8 cellular contexts compared by ENCODE assay signal in genomic region chr9:15873573-15874177, GRCh38.
DNase-seq lines count a peak whose midpoint lies in the region; ATAC-seq and TF ChIP-seq lines count a peak whose summit lies in the region.

No MANE protein-coding gene starts in this region.

- no peak overlapping the region for H2AK9ac ChIP-seq in IMR-90 (replicated peaks; ENCODE audit: low read depth, low read length, poor library complexity)

- TF ChIP-seq RAD21 in IMR-90 (IDR thresholded peaks at IDR 0.05; ENCODE audit: low read length) = peak; percentile 87

- TF ChIP-seq CTCF in IMR-90 (conservative IDR thresholded peaks at IDR 0.05; ENCODE audit: low read depth, low read length) (peak; percentile 82), retinal pigment epithelial cell (conservative IDR thresholded peaks at IDR 0.05; ENCODE audit: low read depth, low read length) (peak; percentile 52)

- no peak overlapping the region for H3K27ac ChIP-seq in IMR-90 (ENCODE audit: insufficient read depth, low read length)

- no peak overlapping the region for H2AFZ ChIP-seq in IMR-90 (replicated peaks; ENCODE audit: low read length, poor library complexity)

- POLR2A ChIA-PET in IMR-90 (lab: Charles Lee; ENCODE audit: unreplicated experiment) = no interaction called here

- H3K18ac ChIP-seq in IMR-90 (ENCODE audit: low read depth, low read length) = no peak overlapping the region; the same call in 1 of the 2 replicates

- in situ Hi-C loops in IMR-90 (cut with MboI; ENCODE audit: low sequenced_read_pairs) = no loop called here

- peak overlapping the region; percentile 59 for H4K5ac ChIP-seq in IMR-90 (ENCODE audit: low read depth, low read length)

- H3K36me3 ChIP-seq in IMR-90 (ENCODE audit: control insufficient read depth, insufficient read depth, low read length) = no peaks in the 10 kb centered on the region

- peak; percentile 37 for DNase-seq in CD1c-positive myeloid dendritic cell (ENCODE audit: extremely low spot score)
- peak; percentile 74 for DNase-seq in IMR-90
- DNase-seq in SHP77 treated with DMSO at 0.1 percent for 48 hours (lab: John Stamatoyannopoulos, UW) = peak; percentile 35
- DNase-seq in fibroblast of the conjunctiva (ENCODE audit: low read depth) = peak; percentile 65
- DNase-seq in retinal pigment epithelial cell (ENCODE audit: low read depth) = peak; percentile 11
- no peak for DNase-seq in activated gamma-delta T cell (lab: John Stamatoyannopoulos, UW)
- DNase-seq in stimulated activated CD4-positive, alpha-beta T cell treated with anti-CD3 and anti-CD28 coated beads, Interleukin-12 subunit alpha, Interleukin-12 subunit beta, amount 100 ng/mL, for 4 hours = no peak

- no peak overlapping the region for H2BK5ac ChIP-seq in IMR-90 (ENCODE audit: low read depth, low read length, poor library complexity, severe bottlenecking)

- no peak overlapping the region for H3K9ac ChIP-seq in IMR-90 (ENCODE audit: low read depth, low read length)

- no peak overlapping the region for H2AK5ac ChIP-seq in IMR-90 (ENCODE audit: low read depth, low read length)

- no peaks in the 10 kb centered on the region; the same call in 1 of the 2 replicates for H3K4me1 ChIP-seq in IMR-90 (ENCODE audit: control insufficient read depth, insufficient read depth, low read length)

- H3K79me1 ChIP-seq in IMR-90 (ENCODE audit: low read depth in 1 of 2, low read length in 2 of 2) = no peaks in the 10 kb centered on the region

- intact Hi-C loops in IMR-90 (cut with micrococcal nuclease) = loop anchor here (1.0 to 10.0 kb wide), 6 partner anchors 258 to 994 kb away; no protein-coding TSS in a partner anchor

- TF ChIP-seq POLR2A in IMR-90 (IDR thresholded peaks at IDR 0.05; ENCODE audit: low read depth, low read length) = no peak

- H4K91ac ChIP-seq in IMR-90 (ENCODE audit: insufficient read depth, low read depth, low read length) = no peak overlapping the region

- ATAC-seq in GM18873 (IDR thresholded peaks at IDR 0.05; ENCODE audit: low FRiP score, unreplicated experiment) (peak; percentile 60), IMR-90 (ENCODE audit: low read depth) (peak; percentile 70; the same call in 1 of the 2 replicates)

- no peaks in the 10 kb centered on the region for H4K20me1 ChIP-seq in IMR-90 (ENCODE audit: insufficient read depth, low read length)

- H3K4ac ChIP-seq in IMR-90 (ENCODE audit: low read depth, low read length) = no peak overlapping the region

- no peak overlapping the region for H3K56ac ChIP-seq in IMR-90 (ENCODE audit: extremely low read depth, insufficient read depth, low read length)

- dilution Hi-C loops in IMR-90 (cut with HindIII; ENCODE audit: low sequenced_read_pairs, unreplicated experiment) = no loop called here

- H3K4me3 ChIP-seq in IMR-90 (ENCODE audit: insufficient read depth, low read depth, low read length) (no peak overlapping the region), retinal pigment epithelial cell (ENCODE audit: low read length) (no peak overlapping the region)

- no peak overlapping the region for H3K4me2 ChIP-seq in IMR-90 (ENCODE audit: low read depth, low read length)

- no TSS peak for BruUV-seq in IMR-90 (replicated peaks; lab: Mats Ljungman, UMichigan)

- H3K23ac ChIP-seq in IMR-90 (ENCODE audit: low read depth, low read length) = no peak overlapping the region

- no peak overlapping the region for H2BK20ac ChIP-seq in IMR-90 (ENCODE audit: low read depth, low read length)

- H3K27me3 ChIP-seq in IMR-90 (ENCODE audit: control insufficient read depth, insufficient read depth, low read length) = no peaks in the 10 kb centered on the region

- H3K9me3 ChIP-seq in IMR-90 (ENCODE audit: control insufficient read depth, insufficient read depth, low read length) = no peaks in the 10 kb centered on the region

- H2BK15ac ChIP-seq in IMR-90 (ENCODE audit: low read depth, low read length) = no peak overlapping the region

- no peak overlapping the region for H4K8ac ChIP-seq in IMR-90 (ENCODE audit: low read depth in 2 of 2, low read length in 2 of 2)

- no peak overlapping the region for H2BK120ac ChIP-seq in IMR-90 (ENCODE audit: low read depth, low read length)

- no CpG with 5 or more reads among the region's 2 CpGs for WGBS in IMR-90 (ENCODE audit: extremely low coverage in 2 of 2, insufficient read length in 1 of 2), 2 experiments

- no peaks in the 10 kb centered on the region for H3K9me1 ChIP-seq in IMR-90 (ENCODE audit: insufficient read depth, low read length)

- no peak overlapping the region for H3K14ac ChIP-seq in IMR-90 (replicated peaks; ENCODE audit: low read depth, low read length)

- CTCF ChIA-PET in IMR-90 (lab: Yijun Ruan, JAX) = interaction anchor here (1.1 kb wide), 1 partner anchor 156 kb away, joined by 3 read pairs; no protein-coding TSS in a partner anchor

TF ChIP-seq in IMR-90, 13 proteins besides CTCF, POLR2A, EP300 and RAD21:
- TF ChIP-seq NFE2L2 (IDR thresholded peaks at IDR 0.05; ENCODE audit: low read depth, low read length) (no peak), SMC3 (IDR thresholded peaks at IDR 0.05; ENCODE audit: low read depth, low read length) (peak; percentile 90), CEBPB (IDR thresholded peaks at IDR 0.05; ENCODE audit: low read depth, low read length) (no peak)

Comparison
In these comparisons a context has a peak if more than half of its experiments do, and no peak if none do; other contexts are left out.
1. DNase-seq: peak in CD1c-positive myeloid dendritic cell (single experiment), IMR-90 (single experiment), SHP77 treated with DMSO at 0.1 percent for 48 hours (single experiment), fibroblast of the conjunctiva (single experiment) and retinal pigment epithelial cell (single experiment); none in activated gamma-delta T cell (single experiment) and stimulated activated CD4-positive, alpha-beta T cell treated with anti-CD3 and anti-CD28 coated beads, Interleukin-12 subunit alpha, Interleukin-12 subunit beta, amount 100 ng/mL, for 4 hours (single experiment).